24 cellular contexts compared by ENCODE assay signal in the genomic region with DNA sequence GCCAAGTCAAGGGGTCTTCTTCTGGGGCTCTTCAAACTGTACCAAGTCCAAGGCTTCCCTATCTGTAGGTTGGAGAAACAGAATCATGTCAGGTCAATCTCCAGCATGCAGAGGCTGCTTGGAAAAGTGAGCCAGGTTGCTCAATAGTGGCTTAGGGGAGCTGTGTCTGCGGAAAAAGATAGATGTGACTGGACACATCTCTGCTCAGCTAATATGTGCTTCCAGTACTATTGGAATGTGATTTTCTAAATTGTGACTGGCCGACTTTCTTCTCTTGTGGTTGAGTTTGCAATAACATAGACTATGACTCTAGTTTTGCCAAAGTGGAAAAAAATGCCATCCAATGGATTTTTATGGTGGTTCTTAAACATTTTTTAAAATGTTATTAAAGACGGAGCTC.
"Had no signal": no experiment of that assay in that cellular context is flagged by ENCODE, and none has a peak within 500 bp of the region (broad histone marks: within the 10 kb centered on the region; RNA-seq: fewer than 3 reads in every experiment).

No MANE protein-coding gene starts in this region.

- H3K27ac Mint-ChIP-seq: activated CD4-positive, alpha-beta T cell treated with anti-CD3 and anti-CD28 coated beads for 36 hours; activated CD8-positive, alpha-beta memory T cell treated with anti-CD3 and anti-CD28 coated beads, Interleukin-2, amount 10 ng/mL, durations not matched to agents 7 days and 5 days; activated naive CD8-positive, alpha-beta T cell treated with anti-CD3 and anti-CD28 coated beads, Interleukin-2, amount 10 ng/mL, durations not matched to agents 7 days and 5 days; activated T-helper 17 cell treated with anti-CD3 and anti-CD28 coated beads, Interleukin-2, amount 50 U/mL, for 72 hours; immature natural killer cell; naive thymus-derived CD8-positive, alpha-beta T cell; T-helper 2 cell treated with Interferon-gamma antibody and Interleukin-4, amounts not matched to agents 5 μg/mL and 100 μg/mL, for 36 hours; WTC11 had no signal

- H3K27me3 Mint-ChIP-seq: activated CD8-positive, alpha-beta memory T cell treated with anti-CD3 and anti-CD28 coated beads, Interleukin-2, amount 10 ng/mL, durations not matched to agents 7 days and 5 days; activated naive CD8-positive, alpha-beta T cell treated with anti-CD3 and anti-CD28 coated beads, Interleukin-2, amount 10 ng/mL, durations not matched to agents 7 days and 5 days had no signal

- H3K4me3 Mint-ChIP-seq: activated CD4-positive, alpha-beta T cell treated with anti-CD3 and anti-CD28 coated beads for 36 hours; activated CD8-positive, alpha-beta memory T cell treated with anti-CD3 and anti-CD28 coated beads, Interleukin-2, amount 10 ng/mL, durations not matched to agents 7 days and 5 days; activated naive CD8-positive, alpha-beta T cell treated with anti-CD3 and anti-CD28 coated beads, Interleukin-2, amount 10 ng/mL, durations not matched to agents 7 days and 5 days; activated T-helper 17 cell treated with anti-CD3 and anti-CD28 coated beads, Interleukin-2, amount 50 U/mL, for 72 hours; immature natural killer cell; naive thymus-derived CD8-positive, alpha-beta T cell; T-helper 2 cell treated with Interferon-gamma antibody and Interleukin-4, amounts not matched to agents 5 μg/mL and 100 μg/mL, for 36 hours; WTC11 had no signal

- H3K9me3 Mint-ChIP-seq: activated naive CD8-positive, alpha-beta T cell treated with anti-CD3 and anti-CD28 coated beads, Interleukin-2, amount 10 ng/mL, durations not matched to agents 7 days and 5 days; activated T-helper 17 cell treated with anti-CD3 and anti-CD28 coated beads, Interleukin-2, amount 50 U/mL, for 72 hours; immature natural killer cell; naive thymus-derived CD8-positive, alpha-beta T cell; T-helper 2 cell treated with Interferon-gamma antibody and Interleukin-4, amounts not matched to agents 5 μg/mL and 100 μg/mL, for 36 hours; WTC11 had no signal

- H3K4me1 ChIP-seq: parathyroid adenoma, thyroid gland had no signal

- H3K27ac ChIP-seq: heart left ventricle, parathyroid adenoma, SK-N-MC, thyroid gland had no signal

- H3K4me3 ChIP-seq: gastroesophageal sphincter, heart left ventricle, sigmoid colon, SK-N-MC, thyroid gland had no signal

- H3K9me3 ChIP-seq: gastroesophageal sphincter, heart left ventricle, sigmoid colon, thyroid gland had no signal

- H3K36me3 Mint-ChIP-seq: activated CD8-positive, alpha-beta memory T cell treated with anti-CD3 and anti-CD28 coated beads, Interleukin-2, amount 10 ng/mL, durations not matched to agents 7 days and 5 days; activated naive CD8-positive, alpha-beta T cell treated with anti-CD3 and anti-CD28 coated beads, Interleukin-2, amount 10 ng/mL, durations not matched to agents 7 days and 5 days; immature natural killer cell; naive thymus-derived CD8-positive, alpha-beta T cell; WTC11 had no signal

- H3K36me3 ChIP-seq: gastroesophageal sphincter, heart left ventricle, sigmoid colon, thyroid gland had no signal

- H3K4me1 Mint-ChIP-seq: activated CD4-positive, alpha-beta T cell treated with anti-CD3 and anti-CD28 coated beads for 36 hours; activated CD8-positive, alpha-beta memory T cell treated with anti-CD3 and anti-CD28 coated beads, Interleukin-2, amount 10 ng/mL, durations not matched to agents 7 days and 5 days; activated naive CD8-positive, alpha-beta T cell treated with anti-CD3 and anti-CD28 coated beads, Interleukin-2, amount 10 ng/mL, durations not matched to agents 7 days and 5 days; activated T-helper 17 cell treated with anti-CD3 and anti-CD28 coated beads, Interleukin-2, amount 50 U/mL, for 72 hours; immature natural killer cell; naive thymus-derived CD8-positive, alpha-beta T cell had no signal

- H2AFZ ChIP-seq: parathyroid adenoma had no signal

- DNase-seq: activated CD4-positive, alpha-beta T cell treated with anti-CD3 and anti-CD28 coated beads for 36 hours; activated CD4-positive, alpha-beta T cell treated with anti-CD3 and anti-CD28 coated beads, Interleukin-2, amount 50 U/mL, for 48 hours; activated CD8-positive, alpha-beta memory T cell treated with anti-CD3 and anti-CD28 coated beads, Interleukin-2, amount 10 ng/mL, durations not matched to agents 7 days and 5 days; activated naive CD4-positive, alpha-beta T cell treated with Interleukin-2 at 50 U/mL for 16 hours; activated naive CD8-positive, alpha-beta T cell treated with anti-CD3 and anti-CD28 coated beads, Interleukin-2, amount 10 ng/mL, durations not matched to agents 7 days and 5 days; activated T-cell treated with anti-CD3 and anti-CD28 coated beads, Interleukin-2, amount 50 U/mL, for 1 hour; anterior cingulate cortex; effector CD8-positive, alpha-beta T cell; heart left ventricle; immature natural killer cell; left ventricle myocardium superior; mesendoderm; naive thymus-derived CD8-positive, alpha-beta T cell; sigmoid colon; stimulated activated CD8-positive, alpha-beta memory T cell treated with anti-CD3 and anti-CD28 coated beads, Interleukin-4, amount 100 ng/mL, for 48 hours; stimulated activated naive CD4-positive, alpha-beta T cell; thyroid gland had no signal

- H3K79me2 ChIP-seq: parathyroid adenoma had no signal

- ATAC-seq: activated CD4-positive, alpha-beta T cell treated with anti-CD3 and anti-CD28 coated beads for 36 hours; activated CD8-positive, alpha-beta memory T cell treated with anti-CD3 and anti-CD28 coated beads, Interleukin-2, amount 10 ng/mL, durations not matched to agents 7 days and 5 days; activated T-helper 17 cell treated with anti-CD3 and anti-CD28 coated beads, Interleukin-2, amount 50 U/mL, for 72 hours; esophagus mucosa; gastroesophageal sphincter; heart left ventricle; left ventricle myocardium superior; naive thymus-derived CD8-positive, alpha-beta T cell; WTC11 had no signal

- H3K27me3 ChIP-seq: gastroesophageal sphincter, heart left ventricle, sigmoid colon, thyroid gland had no signal
